8 cellular contexts compared by ENCODE assay signal in genomic region chr10:21525367-21526183, GRCh38. TPM values are rescaled to one million over a fixed set of nuclear protein-coding genes. Genes with fewer than 3 reads are reported as not detected.
DNase-seq lines count a peak whose midpoint lies in the region; ATAC-seq lines count a peak whose summit lies in the region.

SKIDA1 (minus strand) TSS chr10:21525682; CDS start chr10:21517822, 7,860 bp downstream.

- peak; percentile 56 for ATAC-seq in GM18907 (IDR thresholded peaks at IDR 0.05; ENCODE audit: unreplicated experiment)
- peak; percentile 56 for ATAC-seq in HG03175 (IDR thresholded peaks at IDR 0.05; ENCODE audit: unreplicated experiment)
- ATAC-seq in left colon, result peak; percentile 85

- no peaks in the 10 kb centered on the region for H3K36me3 ChIP-seq in ACC112 (ENCODE audit: insufficient read depth, low read length)

- peak; percentile 88 for DNase-seq in NCI-H2227 treated with DMSO at 0.1 percent for 48 hours (lab: John Stamatoyannopoulos, UW)
- peak; percentile 16 to 30 (median 22) for DNase-seq in activated CD4-positive, CD25-positive, alpha-beta regulatory T cell (lab: John Stamatoyannopoulos, UW)
- DNase-seq in cortex of kidney (lab: John Stamatoyannopoulos, UW), result peak; percentile 86
- peak; percentile 81 to 83 for DNase-seq in left colon
- DNase-seq in stimulated activated CD4-positive, alpha-beta T cell treated with anti-CD3 and anti-CD28 coated beads, Interleukin-1b, Interleukin-23, amount 100 ng/mL, for 4 hours (ENCODE audit: low read depth in 2 of 2), result peak; percentile 46 to 64

- no peaks in the 10 kb centered on the region for H3K27me3 ChIP-seq in ACC112 (ENCODE audit: insufficient read depth, low read length)

- peaks cover 27% of the 10 kb centered on the region for H3K4me1 ChIP-seq in ACC112 (ENCODE audit: control insufficient read depth, insufficient read depth, low read length, unreplicated experiment)

- H3K4me3 ChIP-seq in ACC112 (ENCODE audit: low read depth, low read length), result peak within 1 kb of the TSS; percentile 83

- peak within 1 kb of the TSS; percentile 97 for H2AFZ ChIP-seq in ACC112 (ENCODE audit: low read length, unreplicated experiment)

- intact Hi-C loops in left colon (cut with DNase I, micrococcal nuclease), result no loop called here

- H3K79me2 ChIP-seq in ACC112 (ENCODE audit: control insufficient read depth, insufficient read depth, low read length, unreplicated experiment), result peaks cover 2% of the 10 kb centered on the region

- H3K27ac ChIP-seq in ACC112 (ENCODE audit: low read depth, low read length), result peak within 1 kb of the TSS; percentile 92

RNA-seq across cellular contexts. Expression of gene SKIDA1, which starts in this region (rescaled TPM):
- under 1 TPM in 1 of 2 donors, not detected in 1; 0.95 TPM for total RNA-seq in left colon

Comparison
In these comparisons a context has a peak if more than half of its experiments do, and no peak if none do; other contexts are left out.
1. Peak in every context shown above with its lines: DNase-seq, ATAC-seq, H3K4me3 ChIP-seq and H3K27ac ChIP-seq.
2. Peak in DNase-seq and ATAC-seq in left colon; RNA of the gene not detected or under 1 TPM.
3. DNase-seq: peak in every context shown above with its lines; median percentile 88 in NCI-H2227 treated with DMSO at 0.1 percent for 48 hours; 86 in cortex of kidney; 82 in left colon; 55 in stimulated activated CD4-positive, alpha-beta T cell treated with anti-CD3 and anti-CD28 coated beads, Interleukin-1b, Interleukin-23, amount 100 ng/mL, for 4 hours; 22 in activated CD4-positive, CD25-positive, alpha-beta regulatory T cell.